14 cellular contexts compared by ENCODE assay signal in the genomic region with DNA sequence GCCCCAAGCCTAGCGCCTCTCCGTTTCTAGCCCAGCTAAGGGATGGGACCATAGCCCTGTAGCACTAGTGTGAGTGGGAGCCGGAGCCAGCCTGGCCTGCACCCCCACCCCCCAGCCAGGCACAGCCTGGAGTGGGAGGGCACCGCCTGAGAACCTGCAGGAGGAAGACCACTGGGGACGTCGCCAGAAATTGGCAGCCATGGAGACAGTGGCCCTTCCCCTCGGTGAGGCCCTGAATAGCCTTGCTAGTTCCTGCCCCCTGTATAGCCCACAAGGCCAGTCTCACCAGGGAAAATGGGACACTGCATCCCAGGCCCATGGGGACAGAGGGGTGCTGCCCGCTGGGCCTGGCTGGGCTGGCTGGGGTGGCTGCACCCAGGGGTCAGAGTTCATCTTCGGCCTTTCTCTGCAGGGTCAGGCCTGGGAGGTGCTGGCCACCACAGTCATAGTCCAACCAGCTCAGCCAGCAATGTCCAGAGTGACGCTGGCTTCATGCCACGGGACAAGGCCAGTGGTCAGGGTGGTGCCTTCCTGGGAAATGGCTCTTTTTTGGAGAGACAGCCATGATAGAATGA. TPM values are rescaled to one million over a fixed set of nuclear protein-coding genes. Genes with fewer than 3 reads are reported as not detected.
A peak's percentile ranks its signal among the peaks of the same experiment; 100 is the strongest.
DNase-seq lines count a peak whose midpoint lies in the region; TF ChIP-seq lines count a peak whose summit lies in the region.
"Had no signal": no experiment of that assay in that cellular context is flagged by ENCODE, and none has a peak within 500 bp of the region (broad histone marks: within the 10 kb centered on the region; RNA-seq: fewer than 3 reads in every experiment).

No MANE protein-coding gene starts in this region.

- POLR2A ChIA-PET in HEK293 (lab: Yijun Ruan, JAX), result no interaction called here
- POLR2A ChIA-PET in GM10248 (lab: Yijun Ruan, JAX), result no interaction called here

- TF ChIP-seq POLR2A in spleen (IDR thresholded peaks at IDR 0.05) (no peak), ovary (IDR thresholded peaks at IDR 0.05) (no peak)

- no peaks in the 10 kb centered on the region for H3K27me3 ChIP-seq in WERI-Rb-1 (ENCODE audit: insufficient read depth, low read depth, severe bottlenecking)
- no peaks in the 10 kb centered on the region for H3K27me3 ChIP-seq in layer of hippocampus (ENCODE audit: control insufficient read depth, insufficient read depth, low read length)
- H3K27me3 ChIP-seq in spleen (replicated peaks in 1 of 7), result no peaks in the 10 kb centered on the region
- no peaks in the 10 kb centered on the region for H3K27me3 ChIP-seq in ovary
- H3K27me3 ChIP-seq: pancreas, upper lobe of left lung had no signal

- CTCF ChIA-PET in HEK293 (lab: Yijun Ruan, JAX), result no interaction called here
- CTCF ChIA-PET in GM10248 (lab: Yijun Ruan, JAX), result interaction anchor here (1.1 to 1.3 kb wide), 5 partner anchors 10 to 62 kb away, joined by 3 read pairs; no protein-coding TSS in a partner anchor

- H3K36me3 ChIP-seq in HEK293 (ENCODE audit: control insufficient read depth in 2 of 2, insufficient read depth in 1 of 2, low read length in 2 of 2) (no peaks in the 10 kb centered on the region), WERI-Rb-1 (no peaks in the 10 kb centered on the region), spleen (no peaks in the 10 kb centered on the region), ovary (no peaks in the 10 kb centered on the region)
- H3K36me3 ChIP-seq: left lung, pancreas, upper lobe of left lung had no signal

- TF ChIP-seq CTCF in HEK293 (tag by site-specific recombination; IDR thresholded peaks at IDR 0.05) (no peak), WERI-Rb-1 (IDR thresholded peaks at IDR 0.05; ENCODE audit: low read depth, low read length) (no peak), spleen (IDR thresholded peaks at IDR 0.05 in 8 of 11, conservative IDR thresholded peaks at IDR 0.05 in 3 of 11) (no peak), GM10248 (IDR thresholded peaks at IDR 0.05; ENCODE audit: control extremely low read depth, extremely low read depth, low read depth, missing control alignments) (no peak), ovary (IDR thresholded peaks at IDR 0.05) (no peak)

- H3K4me1 ChIP-seq in HEK293 (ENCODE audit: control insufficient read depth, insufficient read depth, low read length), result no peaks in the 10 kb centered on the region; the same call in 1 of the 2 replicates
- H3K4me1 ChIP-seq in spleen, result peaks cover 0 to 88% (median 58%) of the 10 kb centered on the region in 6 donors
- H3K4me1 ChIP-seq in ovary (ENCODE audit: insufficient read depth), result no peaks in the 10 kb centered on the region
- H3K4me1 ChIP-seq: pancreas had no signal

- WGBS in spleen, 5 donors, result 72 to 86% (median 82%) methylated on average over 6 to 11 of the region's 11 CpGs
- 85 to 87% (median 86%) methylated on average over 10 to 11 of the region's 11 CpGs for whole genome bisulfite sequencing in ovary, 3 donors

- DNase-seq in WERI-Rb-1 (no peak), spleen (peak; percentile 72), SIG-M5 treated with dmso at 0.1 percent for 504 hours (lab: John Stamatoyannopoulos, UW; ENCODE audit: unreplicated experiment) (no peak), GM10248 (ENCODE audit: extremely low spot score) (no peak), ovary (no peak)
- DNase-seq: activated CD4-positive, CD25-positive, alpha-beta regulatory T cell treated with anti-CD3 and anti-CD28 coated beads, Interleukin-2, amount 50 U/mL, for 72 hours; activated CD8-positive, alpha-beta memory T cell treated with anti-CD3 and anti-CD28 coated beads, Interleukin-2, amount 50 U/mL, for 4 hours; effector memory CD4-positive, alpha-beta T cell; pancreas; stimulated activated naive CD4-positive, alpha-beta T cell treated with Interleukin-2 at 50 U/mL for 16 hours had no signal

- H3K9me3 ChIP-seq in HEK293 (ENCODE audit: control insufficient read depth, insufficient read depth, low read depth, low read length) (no peaks in the 10 kb centered on the region), WERI-Rb-1 (ENCODE audit: severe bottlenecking) (no peaks in the 10 kb centered on the region), spleen (no peaks in the 10 kb centered on the region), ovary (no peaks in the 10 kb centered on the region)
- H3K9me3 ChIP-seq: left lung, pancreas, upper lobe of left lung had no signal

- TF ChIP-seq EP300 in ovary (IDR thresholded peaks at IDR 0.05), result no peak

- no peak overlapping the region for H3K4me3 ChIP-seq in HEK293 (ENCODE audit: low read depth, low read length)
- no peak overlapping the region for H3K4me3 ChIP-seq in WERI-Rb-1 (ENCODE audit: low read depth, low read length)
- no peak overlapping the region for H3K4me3 ChIP-seq in spleen
- no peak overlapping the region for H3K4me3 ChIP-seq in ovary
- H3K4me3 ChIP-seq: left lung, pancreas, upper lobe of left lung had no signal

- H3K27ac ChIP-seq in HEK293 (ENCODE audit: extremely low read depth, low read depth, low read length) (no peak overlapping the region), WERI-Rb-1 (peak overlapping the region; percentile 47), layer of hippocampus (ENCODE audit: low read depth, low read length) (peak overlapping the region; percentile 93), spleen (peak overlapping the region in 4 of 8 donors; percentile 17 to 55 (median 36)), ovary (no peak overlapping the region)
- H3K27ac ChIP-seq: left lung, pancreas, upper lobe of left lung had no signal

- intact Hi-C loops in spleen (cut with DNase I; ENCODE audit: low total_unique reads), result no loop called here
- intact Hi-C loops in ovary (cut with DNase I), result no loop called here

TF ChIP-seq in HEK293, 187 proteins besides CTCF, POLR2A, EP300 and RAD21:
- TF ChIP-seq KLF1 (tag by site-specific recombination; IDR thresholded peaks at IDR 0.05) (no peak), ZFHX2 (tag by site-specific recombination; conservative IDR thresholded peaks at IDR 0.05) (peak; percentile 17; the same call in 1 of the 2 replicates), RBAK (tag by site-specific recombination; IDR thresholded peaks at IDR 0.05) (no peak), YY1 (tag by site-specific recombination; IDR thresholded peaks at IDR 0.05) (no peak), ZNF138 (tag by site-specific recombination; IDR thresholded peaks at IDR 0.05; ENCODE audit: borderline replicate concordance) (no peak)

RNA-seq across cellular contexts. Expression of gene KLF13, which starts 22.5 kb away (rescaled TPM):
- total RNA-seq in spleen (100 to 1,000 TPM in 1 of 7 donors, 10 to 100 TPM in 6; 71.6 to 111 (median 85.8) TPM), ovary (10 to 100 TPM; 14.8 to 58.2 (median 36.0) TPM)
- polyA plus RNA-seq in spleen (10 to 100 TPM; 21.8 to 43.3 (median 43.1) TPM), ovary (10 to 100 TPM; 15.9 to 52.7 TPM)

Comparison
In these comparisons a context has a peak if more than half of its experiments do, and no peak if none do; other contexts are left out.
1. H3K27ac ChIP-seq: peak in WERI-Rb-1 (single experiment) and layer of hippocampus (single experiment); none in HEK293 (single experiment) and ovary (0 of 2).